Comparison of ENCODE assay signal across 2 cellular contexts in genomic region chr12:7290588-7290987, GRCh38. TPM values are rescaled to one million over a fixed set of nuclear protein-coding genes. Genes with fewer than 3 reads are reported as not detected.
"Had no signal": no experiment of that assay in that cellular context is flagged by ENCODE, and none has a peak within 500 bp of the region (broad histone marks: within the 10 kb centered on the region; RNA-seq: fewer than 3 reads in every experiment).

No MANE protein-coding gene starts in this region.

RNA-seq across cellular contexts. Expression of gene ACSM4, which starts 13.3 kb away (rescaled TPM):
- total RNA-seq: G401, GM12878 had no signal
- polyA plus RNA-seq: GM12878 had no signal
